Comparison of ENCODE assay signal across 1 cellular context in the genomic region with DNA sequence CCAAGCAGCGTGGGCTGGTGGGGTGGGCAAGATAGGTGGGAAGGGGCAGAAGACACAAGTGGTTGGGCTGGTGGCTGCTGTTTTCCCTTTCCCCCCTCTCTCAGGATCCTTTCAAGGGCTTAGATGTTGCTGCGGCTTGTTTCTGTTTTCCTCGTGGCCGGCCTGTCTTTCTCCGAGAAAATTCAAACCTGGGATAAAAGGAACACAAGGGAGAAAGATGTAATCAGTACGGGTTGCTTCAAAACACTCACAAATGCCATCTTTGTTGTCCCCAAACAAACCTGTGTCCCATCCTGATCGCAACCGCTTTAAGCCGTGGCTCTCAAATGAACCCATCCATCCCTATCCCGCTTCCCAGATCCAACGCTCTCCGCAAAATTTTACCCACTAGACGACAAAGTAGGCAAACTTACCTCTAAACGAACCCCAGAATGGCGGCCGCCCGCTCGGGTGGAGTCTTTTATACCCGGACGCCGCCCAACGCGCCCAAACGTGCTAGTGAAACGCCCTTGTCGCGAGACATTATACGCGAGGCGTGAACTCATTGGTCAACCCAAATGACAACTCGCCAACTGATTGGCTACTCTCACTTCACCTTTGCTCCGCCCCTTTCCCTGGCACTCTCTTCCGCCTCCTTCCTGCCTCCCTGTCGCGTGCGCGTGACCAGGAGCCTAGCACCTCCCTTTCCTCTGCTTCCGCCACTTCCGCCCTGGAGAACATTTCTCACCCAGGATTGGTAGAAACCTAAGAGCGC.
TF ChIP-seq lines count a peak whose summit lies in the region.

A gene (minus strand): TSS at position 433 of the 754 bp plus-strand sequence. CDS start 7,299 bp downstream, outside the sequence.

TF ChIP-seq in HepG2, 621 proteins besides CTCF, POLR2A, EP300 and RAD21 (continued from another document and continues in another):
- TF ChIP-seq MBD4 (IDR thresholded peaks at IDR 0.05; ENCODE audit: borderline replicate concordance, low read length) (no peak), ZNF12 (CRISPR knock-in tag; IDR thresholded peaks at IDR 0.05) (peak; percentile 84), TAF15 (IDR thresholded peaks at IDR 0.05; ENCODE audit: low read depth, low read length, poor library complexity, severe bottlenecking) (no peak), ZSCAN30 (CRISPR knock-in tag; IDR thresholded peaks at IDR 0.05) (peak; percentile 72; the same call in 1 of the 2 replicates), HOXD1 (CRISPR knock-in tag; IDR thresholded peaks at IDR 0.05) (peak; percentile 43; the same call in 1 of the 2 replicates), ZFYVE20 (CRISPR knock-in tag; IDR thresholded peaks at IDR 0.05; ENCODE audit: borderline replicate concordance, low read depth) (no peak), FOXM1 (CRISPR knock-in tag; IDR thresholded peaks at IDR 0.05) (peak; percentile 98), NBN (conservative IDR thresholded peaks at IDR 0.05) (no peak), ZMAT3 (CRISPR knock-in tag; conservative IDR thresholded peaks at IDR 0.05) (no peak; the same call in 1 of the 2 replicates), HNRNPH1 (optimal IDR thresholded peaks at IDR 0.05; ENCODE audit: low read depth, low read length) (peak; percentile 97), ZBTB7B (CRISPR knock-in tag; IDR thresholded peaks at IDR 0.05) (peak; percentile 44; the same call in 1 of the 2 replicates), SMC3 (IDR thresholded peaks at IDR 0.05; ENCODE audit: low read length) (no peak; the same call in 1 of the 2 replicates), ADNP (CRISPR knock-in tag; IDR thresholded peaks at IDR 0.05) (no peak), SYNCRIP (IDR thresholded peaks at IDR 0.05; ENCODE audit: insufficient read depth, low read depth, low read length) (no peak), ZNF777 (CRISPR knock-in tag; IDR thresholded peaks at IDR 0.05) (0 out of 2 replicates have a peak, but pooled peaks have one; percentile 43), KAT7 (CRISPR knock-in tag; IDR thresholded peaks at IDR 0.05; ENCODE audit: borderline replicate concordance) (peak; percentile 93; the same call in 1 of the 2 replicates), ZNF17 (CRISPR knock-in tag; IDR thresholded peaks at IDR 0.05) (no peak), ZNF761 (CRISPR knock-in tag; conservative IDR thresholded peaks at IDR 0.05) (no peak), ZNF317 (CRISPR knock-in tag; IDR thresholded peaks at IDR 0.05) (no peak), FOSL1 (CRISPR knock-in tag; IDR thresholded peaks at IDR 0.05; ENCODE audit: borderline replicate concordance) (no peak), ZEB1 (IDR thresholded peaks at IDR 0.05; ENCODE audit: insufficient replicate concordance, low read depth) (peak; percentile 18), MAF1 (CRISPR knock-in tag; IDR thresholded peaks at IDR 0.05; ENCODE audit: borderline replicate concordance) (peak; percentile 77), ARNT2 (CRISPR knock-in tag; IDR thresholded peaks at IDR 0.05; ENCODE audit: low read depth) (no peak; the same call in 1 of the 2 replicates), FOXC1 (CRISPR knock-in tag; IDR thresholded peaks at IDR 0.05; ENCODE audit: borderline replicate concordance) (no peak; the same call in none of the 2 replicates), RCOR2 (CRISPR knock-in tag; IDR thresholded peaks at IDR 0.05) (no peak), TRIM24 (CRISPR knock-in tag; IDR thresholded peaks at IDR 0.05) (no peak), KMT2A (CRISPR knock-in tag; IDR thresholded peaks at IDR 0.05) (no peak), ZNF563 (CRISPR knock-in tag; IDR thresholded peaks at IDR 0.05) (0 out of 2 replicates have a peak, but pooled peaks have one; percentile 23), KAT8 (CRISPR knock-in tag; IDR thresholded peaks at IDR 0.05) (peak; percentile 94), ZMYM2 (CRISPR knock-in tag; IDR thresholded peaks at IDR 0.05) (no peak), MBNL3 (CRISPR knock-in tag; conservative IDR thresholded peaks at IDR 0.05) (no peak), ZNF138 (CRISPR knock-in tag; IDR thresholded peaks at IDR 0.05; ENCODE audit: low read depth) (peak; percentile 81; the same call in 1 of the 2 replicates), SUZ12 (IDR thresholded peaks at IDR 0.05; ENCODE audit: low read depth, low read length) (no peak)
- TF ChIP-seq, protein P1, sequence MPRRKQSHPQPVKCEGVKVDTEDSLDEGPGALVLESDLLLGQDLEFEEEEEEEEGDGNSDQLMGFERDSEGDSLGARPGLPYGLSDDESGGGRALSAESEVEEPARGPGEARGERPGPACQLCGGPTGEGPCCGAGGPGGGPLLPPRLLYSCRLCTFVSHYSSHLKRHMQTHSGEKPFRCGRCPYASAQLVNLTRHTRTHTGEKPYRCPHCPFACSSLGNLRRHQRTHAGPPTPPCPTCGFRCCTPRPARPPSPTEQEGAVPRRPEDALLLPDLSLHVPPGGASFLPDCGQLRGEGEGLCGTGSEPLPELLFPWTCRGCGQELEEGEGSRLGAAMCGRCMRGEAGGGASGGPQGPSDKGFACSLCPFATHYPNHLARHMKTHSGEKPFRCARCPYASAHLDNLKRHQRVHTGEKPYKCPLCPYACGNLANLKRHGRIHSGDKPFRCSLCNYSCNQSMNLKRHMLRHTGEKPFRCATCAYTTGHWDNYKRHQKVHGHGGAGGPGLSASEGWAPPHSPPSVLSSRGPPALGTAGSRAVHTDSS (CRISPR knock-in tag; conservative IDR thresholded peaks at IDR 0.05), result 0 out of 2 replicates have a peak, but pooled peaks have one; percentile 83
- TF ChIP-seq, protein P2, sequence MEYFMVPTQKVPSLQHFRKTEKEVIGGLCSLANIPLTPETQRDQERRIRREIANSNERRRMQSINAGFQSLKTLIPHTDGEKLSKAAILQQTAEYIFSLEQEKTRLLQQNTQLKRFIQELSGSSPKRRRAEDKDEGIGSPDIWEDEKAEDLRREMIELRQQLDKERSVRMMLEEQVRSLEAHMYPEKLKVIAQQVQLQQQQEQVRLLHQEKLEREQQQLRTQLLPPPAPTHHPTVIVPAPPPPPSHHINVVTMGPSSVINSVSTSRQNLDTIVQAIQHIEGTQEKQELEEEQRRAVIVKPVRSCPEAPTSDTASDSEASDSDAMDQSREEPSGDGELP (IDR thresholded peaks at IDR 0.05; ENCODE audit: borderline replicate concordance, low read depth), result no peak; the same call in 1 of the 2 replicates
- TF ChIP-seq, protein P3, sequence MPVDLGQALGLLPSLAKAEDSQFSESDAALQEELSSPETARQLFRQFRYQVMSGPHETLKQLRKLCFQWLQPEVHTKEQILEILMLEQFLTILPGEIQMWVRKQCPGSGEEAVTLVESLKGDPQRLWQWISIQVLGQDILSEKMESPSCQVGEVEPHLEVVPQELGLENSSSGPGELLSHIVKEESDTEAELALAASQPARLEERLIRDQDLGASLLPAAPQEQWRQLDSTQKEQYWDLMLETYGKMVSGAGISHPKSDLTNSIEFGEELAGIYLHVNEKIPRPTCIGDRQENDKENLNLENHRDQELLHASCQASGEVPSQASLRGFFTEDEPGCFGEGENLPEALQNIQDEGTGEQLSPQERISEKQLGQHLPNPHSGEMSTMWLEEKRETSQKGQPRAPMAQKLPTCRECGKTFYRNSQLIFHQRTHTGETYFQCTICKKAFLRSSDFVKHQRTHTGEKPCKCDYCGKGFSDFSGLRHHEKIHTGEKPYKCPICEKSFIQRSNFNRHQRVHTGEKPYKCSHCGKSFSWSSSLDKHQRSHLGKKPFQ (CRISPR knock-in tag; IDR thresholded peaks at IDR 0.05; ENCODE audit: insufficient replicate concordance), result no peak
- TF ChIP-seq, protein P4, sequence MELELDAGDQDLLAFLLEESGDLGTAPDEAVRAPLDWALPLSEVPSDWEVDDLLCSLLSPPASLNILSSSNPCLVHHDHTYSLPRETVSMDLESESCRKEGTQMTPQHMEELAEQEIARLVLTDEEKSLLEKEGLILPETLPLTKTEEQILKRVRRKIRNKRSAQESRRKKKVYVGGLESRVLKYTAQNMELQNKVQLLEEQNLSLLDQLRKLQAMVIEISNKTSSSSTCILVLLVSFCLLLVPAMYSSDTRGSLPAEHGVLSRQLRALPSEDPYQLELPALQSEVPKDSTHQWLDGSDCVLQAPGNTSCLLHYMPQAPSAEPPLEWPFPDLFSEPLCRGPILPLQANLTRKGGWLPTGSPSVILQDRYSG (CRISPR knock-in tag; IDR thresholded peaks at IDR 0.05), result 0 out of 2 replicates have a peak, but pooled peaks have one; percentile 61
- TF ChIP-seq, protein P5, sequence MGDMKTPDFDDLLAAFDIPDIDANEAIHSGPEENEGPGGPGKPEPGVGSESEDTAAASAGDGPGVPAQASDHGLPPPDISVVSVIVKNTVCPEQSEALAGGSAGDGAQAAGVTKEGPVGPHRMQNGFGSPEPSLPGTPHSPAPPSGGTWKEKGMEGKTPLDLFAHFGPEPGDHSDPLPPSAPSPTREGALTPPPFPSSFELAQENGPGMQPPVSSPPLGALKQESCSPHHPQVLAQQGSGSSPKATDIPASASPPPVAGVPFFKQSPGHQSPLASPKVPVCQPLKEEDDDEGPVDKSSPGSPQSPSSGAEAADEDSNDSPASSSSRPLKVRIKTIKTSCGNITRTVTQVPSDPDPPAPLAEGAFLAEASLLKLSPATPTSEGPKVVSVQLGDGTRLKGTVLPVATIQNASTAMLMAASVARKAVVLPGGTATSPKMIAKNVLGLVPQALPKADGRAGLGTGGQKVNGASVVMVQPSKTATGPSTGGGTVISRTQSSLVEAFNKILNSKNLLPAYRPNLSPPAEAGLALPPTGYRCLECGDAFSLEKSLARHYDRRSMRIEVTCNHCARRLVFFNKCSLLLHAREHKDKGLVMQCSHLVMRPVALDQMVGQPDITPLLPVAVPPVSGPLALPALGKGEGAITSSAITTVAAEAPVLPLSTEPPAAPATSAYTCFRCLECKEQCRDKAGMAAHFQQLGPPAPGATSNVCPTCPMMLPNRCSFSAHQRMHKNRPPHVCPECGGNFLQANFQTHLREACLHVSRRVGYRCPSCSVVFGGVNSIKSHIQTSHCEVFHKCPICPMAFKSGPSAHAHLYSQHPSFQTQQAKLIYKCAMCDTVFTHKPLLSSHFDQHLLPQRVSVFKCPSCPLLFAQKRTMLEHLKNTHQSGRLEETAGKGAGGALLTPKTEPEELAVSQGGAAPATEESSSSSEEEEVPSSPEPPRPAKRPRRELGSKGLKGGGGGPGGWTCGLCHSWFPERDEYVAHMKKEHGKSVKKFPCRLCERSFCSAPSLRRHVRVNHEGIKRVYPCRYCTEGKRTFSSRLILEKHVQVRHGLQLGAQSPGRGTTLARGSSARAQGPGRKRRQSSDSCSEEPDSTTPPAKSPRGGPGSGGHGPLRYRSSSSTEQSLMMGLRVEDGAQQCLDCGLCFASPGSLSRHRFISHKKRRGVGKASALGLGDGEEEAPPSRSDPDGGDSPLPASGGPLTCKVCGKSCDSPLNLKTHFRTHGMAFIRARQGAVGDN (CRISPR knock-in tag; IDR thresholded peaks at IDR 0.05), result no peak
- TF ChIP-seq, protein P6, sequence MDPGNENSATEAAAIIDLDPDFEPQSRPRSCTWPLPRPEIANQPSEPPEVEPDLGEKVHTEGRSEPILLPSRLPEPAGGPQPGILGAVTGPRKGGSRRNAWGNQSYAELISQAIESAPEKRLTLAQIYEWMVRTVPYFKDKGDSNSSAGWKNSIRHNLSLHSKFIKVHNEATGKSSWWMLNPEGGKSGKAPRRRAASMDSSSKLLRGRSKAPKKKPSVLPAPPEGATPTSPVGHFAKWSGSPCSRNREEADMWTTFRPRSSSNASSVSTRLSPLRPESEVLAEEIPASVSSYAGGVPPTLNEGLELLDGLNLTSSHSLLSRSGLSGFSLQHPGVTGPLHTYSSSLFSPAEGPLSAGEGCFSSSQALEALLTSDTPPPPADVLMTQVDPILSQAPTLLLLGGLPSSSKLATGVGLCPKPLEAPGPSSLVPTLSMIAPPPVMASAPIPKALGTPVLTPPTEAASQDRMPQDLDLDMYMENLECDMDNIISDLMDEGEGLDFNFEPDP (CRISPR knock-in tag; conservative IDR thresholded peaks at IDR 0.05), result no peak
- TF ChIP-seq, protein P7, sequence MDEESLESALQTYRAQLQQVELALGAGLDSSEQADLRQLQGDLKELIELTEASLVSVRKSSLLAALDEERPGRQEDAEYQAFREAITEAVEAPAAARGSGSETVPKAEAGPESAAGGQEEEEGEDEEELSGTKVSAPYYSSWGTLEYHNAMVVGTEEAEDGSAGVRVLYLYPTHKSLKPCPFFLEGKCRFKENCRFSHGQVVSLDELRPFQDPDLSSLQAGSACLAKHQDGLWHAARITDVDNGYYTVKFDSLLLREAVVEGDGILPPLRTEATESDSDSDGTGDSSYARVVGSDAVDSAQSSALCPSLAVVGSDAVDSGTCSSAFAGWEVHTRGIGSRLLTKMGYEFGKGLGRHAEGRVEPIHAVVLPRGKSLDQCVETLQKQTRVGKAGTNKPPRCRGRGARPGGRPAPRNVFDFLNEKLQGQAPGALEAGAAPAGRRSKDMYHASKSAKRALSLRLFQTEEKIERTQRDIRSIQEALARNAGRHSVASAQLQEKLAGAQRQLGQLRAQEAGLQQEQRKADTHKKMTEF (CRISPR knock-in tag; IDR thresholded peaks at IDR 0.05), result no peak; the same call in 1 of the 2 replicates
- TF ChIP-seq, protein P8, sequence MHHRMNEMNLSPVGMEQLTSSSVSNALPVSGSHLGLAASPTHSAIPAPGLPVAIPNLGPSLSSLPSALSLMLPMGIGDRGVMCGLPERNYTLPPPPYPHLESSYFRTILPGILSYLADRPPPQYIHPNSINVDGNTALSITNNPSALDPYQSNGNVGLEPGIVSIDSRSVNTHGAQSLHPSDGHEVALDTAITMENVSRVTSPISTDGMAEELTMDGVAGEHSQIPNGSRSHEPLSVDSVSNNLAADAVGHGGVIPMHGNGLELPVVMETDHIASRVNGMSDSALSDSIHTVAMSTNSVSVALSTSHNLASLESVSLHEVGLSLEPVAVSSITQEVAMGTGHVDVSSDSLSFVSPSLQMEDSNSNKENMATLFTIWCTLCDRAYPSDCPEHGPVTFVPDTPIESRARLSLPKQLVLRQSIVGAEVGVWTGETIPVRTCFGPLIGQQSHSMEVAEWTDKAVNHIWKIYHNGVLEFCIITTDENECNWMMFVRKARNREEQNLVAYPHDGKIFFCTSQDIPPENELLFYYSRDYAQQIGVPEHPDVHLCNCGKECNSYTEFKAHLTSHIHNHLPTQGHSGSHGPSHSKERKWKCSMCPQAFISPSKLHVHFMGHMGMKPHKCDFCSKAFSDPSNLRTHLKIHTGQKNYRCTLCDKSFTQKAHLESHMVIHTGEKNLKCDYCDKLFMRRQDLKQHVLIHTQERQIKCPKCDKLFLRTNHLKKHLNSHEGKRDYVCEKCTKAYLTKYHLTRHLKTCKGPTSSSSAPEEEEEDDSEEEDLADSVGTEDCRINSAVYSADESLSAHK (CRISPR knock-in tag; IDR thresholded peaks at IDR 0.05; ENCODE audit: borderline replicate concordance), result no peak
- TF ChIP-seq, protein P9, sequence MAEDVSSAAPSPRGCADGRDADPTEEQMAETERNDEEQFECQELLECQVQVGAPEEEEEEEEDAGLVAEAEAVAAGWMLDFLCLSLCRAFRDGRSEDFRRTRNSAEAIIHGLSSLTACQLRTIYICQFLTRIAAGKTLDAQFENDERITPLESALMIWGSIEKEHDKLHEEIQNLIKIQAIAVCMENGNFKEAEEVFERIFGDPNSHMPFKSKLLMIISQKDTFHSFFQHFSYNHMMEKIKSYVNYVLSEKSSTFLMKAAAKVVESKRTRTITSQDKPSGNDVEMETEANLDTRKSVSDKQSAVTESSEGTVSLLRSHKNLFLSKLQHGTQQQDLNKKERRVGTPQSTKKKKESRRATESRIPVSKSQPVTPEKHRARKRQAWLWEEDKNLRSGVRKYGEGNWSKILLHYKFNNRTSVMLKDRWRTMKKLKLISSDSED (CRISPR knock-in tag; IDR thresholded peaks at IDR 0.05), result no peak
- TF ChIP-seq, protein P10, sequence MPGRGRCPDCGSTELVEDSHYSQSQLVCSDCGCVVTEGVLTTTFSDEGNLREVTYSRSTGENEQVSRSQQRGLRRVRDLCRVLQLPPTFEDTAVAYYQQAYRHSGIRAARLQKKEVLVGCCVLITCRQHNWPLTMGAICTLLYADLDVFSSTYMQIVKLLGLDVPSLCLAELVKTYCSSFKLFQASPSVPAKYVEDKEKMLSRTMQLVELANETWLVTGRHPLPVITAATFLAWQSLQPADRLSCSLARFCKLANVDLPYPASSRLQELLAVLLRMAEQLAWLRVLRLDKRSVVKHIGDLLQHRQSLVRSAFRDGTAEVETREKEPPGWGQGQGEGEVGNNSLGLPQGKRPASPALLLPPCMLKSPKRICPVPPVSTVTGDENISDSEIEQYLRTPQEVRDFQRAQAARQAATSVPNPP (CRISPR knock-in tag; IDR thresholded peaks at IDR 0.05), result peak; percentile 85; the same call in 1 of the 2 replicates
